ENCODE assay signal across 11 cellular contexts in genomic region chr4:1795304-1796195, GRCh38. TPM values are rescaled to one million over a fixed set of nuclear protein-coding genes. Genes with fewer than 3 reads are reported as not detected.
DNase-seq lines count a peak whose midpoint lies in the region; ATAC-seq and TF ChIP-seq lines count a peak whose summit lies in the region.
"Had no signal": no experiment of that assay in that cellular context is flagged by ENCODE, and none has a peak within 500 bp of the region (broad histone marks: within the 10 kb centered on the region; RNA-seq: fewer than 3 reads in every experiment).

No MANE protein-coding gene starts in this region.

- H3K36me3 Mint-ChIP-seq in nephron (ENCODE audit: low read depth): peaks cover 3% of the 10 kb centered on the region

- BruUV-seq in A673 (replicated peaks; lab: Mats Ljungman, UMichigan): no TSS peak

- intact Hi-C loops in A673 (cut with micrococcal nuclease; ENCODE audit: unreplicated experiment): no loop called here

- H3K27ac Mint-ChIP-seq in nephron: peak overlapping the region in 2 of 3 experiments; percentile 66 to 79
- H3K27ac Mint-ChIP-seq: CD4-positive, alpha-beta T cell had no signal

- H3K27ac ChIP-seq in A673 (ENCODE audit: low read depth, low read length, poor library complexity, severe bottlenecking): no peak overlapping the region
- H3K27ac ChIP-seq: adrenal gland, GM23248 had no signal

- H3K4me3 ChIP-seq in A673 (ENCODE audit: low read depth, low read length, poor library complexity, severe bottlenecking): peak overlapping the region; percentile 55
- H3K4me3 ChIP-seq in LNCaP clone FGC (ENCODE audit: low read depth, low read length): peak overlapping the region; percentile 41
- peak overlapping the region; percentile 27 for H3K4me3 ChIP-seq in epithelial cell of proximal tubule (ENCODE audit: low read depth, low read length)
- H3K4me3 ChIP-seq: GM23248 had no signal

- CTCF ChIA-PET in A673 (lab: Charles Lee): no interaction called here

- no peak for ATAC-seq in HG02938 (IDR thresholded peaks at IDR 0.05; ENCODE audit: unreplicated experiment)
- no peak for ATAC-seq in GM19035 (IDR thresholded peaks at IDR 0.05; ENCODE audit: unreplicated experiment)

- H3K9me3 ChIP-seq in A673 (ENCODE audit: low read depth, low read length, poor library complexity, severe bottlenecking): no peaks in the 10 kb centered on the region
- H3K9me3 ChIP-seq: adrenal gland had no signal

- no peaks in the 10 kb centered on the region for H3K9me3 Mint-ChIP-seq in nephron
- H3K9me3 Mint-ChIP-seq: CD4-positive, alpha-beta T cell had no signal

- peak overlapping the region; percentile 37 to 69 (median 69) for H3K4me3 Mint-ChIP-seq in nephron
- H3K4me3 Mint-ChIP-seq: CD4-positive, alpha-beta T cell had no signal

- POLR2A ChIA-PET in A673 (lab: Charles Lee; ENCODE audit: low non-redundant PET): interaction anchor here (0.6 kb wide), 1 partner anchor 168 kb away, joined by 9 read pairs; no protein-coding TSS in a partner anchor

- peaks cover 15% of the 10 kb centered on the region for H3K27me3 ChIP-seq in A673 (replicated peaks; ENCODE audit: insufficient read depth, low read depth, low read length, poor library complexity)

- no peaks in the 10 kb centered on the region for H3K4me1 Mint-ChIP-seq in nephron

- TF ChIP-seq CTCF in A673 (conservative IDR thresholded peaks at IDR 0.05; ENCODE audit: low read depth, low read length) (no peak), LNCaP clone FGC (IDR thresholded peaks at IDR 0.05; ENCODE audit: control insufficient read depth, extremely low read depth, insufficient read depth) (no peak), epithelial cell of proximal tubule (conservative IDR thresholded peaks at IDR 0.05; ENCODE audit: low read depth, low read length) (no peak), nephron (IDR thresholded peaks at IDR 0.05; ENCODE audit: unreplicated experiment in 3 of 3) (no peak)

- DNase-seq in A673 (ENCODE audit: low spot score): peak; percentile 45
- DNase-seq in LNCaP clone FGC (ENCODE audit: low read depth): peak; percentile 48
- DNase-seq in epithelial cell of proximal tubule (ENCODE audit: low read depth): no peak
- DNase-seq in activated T-cell treated with anti-CD3 and anti-CD28 coated beads for 4 hours: no peak
- no peak for DNase-seq in Kasumi-1 (lab: John Stamatoyannopoulos, UW)
- DNase-seq: adrenal gland; CD4-positive, alpha-beta T cell; GM23248 had no signal

- peaks cover 52% of the 10 kb centered on the region for H3K27me3 Mint-ChIP-seq in nephron (ENCODE audit: low read depth)

- no peaks in the 10 kb centered on the region for H3K36me3 ChIP-seq in A673 (ENCODE audit: insufficient read depth, low read length, poor library complexity, severe bottlenecking)
- H3K36me3 ChIP-seq: adrenal gland had no signal

- peaks cover 4% of the 10 kb centered on the region for H3K4me1 ChIP-seq in A673 (ENCODE audit: insufficient read depth, low read length, poor library complexity, severe bottlenecking)

RNA-seq across cellular contexts. Expression of gene FGFR3, which starts 2.5 kb away (rescaled TPM):
- total RNA-seq in A673 (2021): 4.7 and 5.5 TPM in 2 replicates
- total RNA-seq in epithelial cell of proximal tubule: 1.0 and 8.1 TPM in 2 replicates

Comparison
In these comparisons a context has a peak if more than half of its experiments do, and no peak if none do; other contexts are left out.
1. DNase-seq: peak in A673 (single experiment) and LNCaP clone FGC (single experiment); none in epithelial cell of proximal tubule (single experiment), activated T-cell treated with anti-CD3 and anti-CD28 coated beads for 4 hours (single experiment) and Kasumi-1 (0 of 2).
2. Peak in every context shown above with its lines, with median percentiles within 50 percentile points of each other: H3K4me3 ChIP-seq.